Comparison of ENCODE assay signal across 8 cellular contexts in genomic region chr5:56415356-56415765, GRCh38.
A peak's percentile ranks its signal among the peaks of the same experiment; 100 is the strongest.
DNase-seq lines count a peak whose midpoint lies in the region; ATAC-seq and TF ChIP-seq lines count a peak whose summit lies in the region.

No MANE protein-coding gene starts in this region.

- intact Hi-C loops in heart left ventricle (cut with DNase I), result no loop called here
- intact Hi-C loops in thyroid gland (cut with DNase I), result no loop called here

- no peaks in the 10 kb centered on the region for H3K27me3 ChIP-seq in heart left ventricle
- no peaks in the 10 kb centered on the region for H3K27me3 ChIP-seq in thyroid gland

- no peak for TF ChIP-seq POLR2A in heart left ventricle (IDR thresholded peaks at IDR 0.05)
- TF ChIP-seq POLR2A in thyroid gland (IDR thresholded peaks at IDR 0.05), result peak in 1 of 2 donors; percentile 4

- peak; percentile 13 for DNase-seq in RPMI7951 (ENCODE audit: low read depth)
- DNase-seq in heart left ventricle, result peak in 4 of 5 donors; percentile 48 to 79 (median 64)
- peak in 1 of 2 donors; percentile 23 for DNase-seq in thyroid gland
- no peak for DNase-seq in HPDE6-E6E7 (ENCODE audit: extremely low spot score)
- no peak for DNase-seq in activated gamma-delta T cell (lab: John Stamatoyannopoulos, UW)
- DNase-seq in NCI-H128 (lab: John Stamatoyannopoulos, UW; ENCODE audit: unreplicated experiment), result no peak

- H3K4me3 ChIP-seq in heart left ventricle (no peak overlapping the region), thyroid gland (replicated peaks in 1 of 3) (no peak overlapping the region)

- ATAC-seq in GM18870 (IDR thresholded peaks at IDR 0.05; ENCODE audit: unreplicated experiment), result peak; percentile 74
- ATAC-seq in HG02970 (IDR thresholded peaks at IDR 0.05; ENCODE audit: low FRiP score, unreplicated experiment), result peak; percentile 59
- ATAC-seq in heart left ventricle, result peak; percentile 16 to 92 (median 80)

- H3K36me3 ChIP-seq in heart left ventricle (no peaks in the 10 kb centered on the region), thyroid gland (no peaks in the 10 kb centered on the region)

- H3K9me3 ChIP-seq in heart left ventricle (peaks cover 0 to 19% (median 11%) of the 10 kb centered on the region in 12 donors), thyroid gland (no peaks in the 10 kb centered on the region)

- H3K4me1 ChIP-seq in heart left ventricle (peaks cover 0 to 58% (median 11%) of the 10 kb centered on the region in 12 donors), thyroid gland (peaks cover 12 to 29% of the 10 kb centered on the region in 2 donors)

- 65 to 86% (median 78%) methylated on average over 3 of the region's 3 CpGs for WGBS in heart left ventricle, 4 donors
- WGBS in thyroid gland, 2 donors, result 76 to 87% methylated on average over 3 of the region's 3 CpGs

- H3K27ac ChIP-seq in heart left ventricle (peak overlapping the region in 6 of 12 donors; percentile 21 to 95 (median 54)), thyroid gland (peak overlapping the region; percentile 4 to 51 (median 15))

- TF ChIP-seq CTCF in heart left ventricle (IDR thresholded peaks at IDR 0.05), result no peak
- no peak for TF ChIP-seq CTCF in thyroid gland (IDR thresholded peaks at IDR 0.05)

Comparison
In these comparisons a context has a peak if more than half of its experiments do, and no peak if none do; other contexts are left out.
1. DNase-seq: peak in RPMI7951 (single experiment) and heart left ventricle (4 of 5); none in HPDE6-E6E7 (single experiment), activated gamma-delta T cell (single experiment) and NCI-H128 (single experiment).
2. Peak in every context shown above with its lines, with median percentiles within 50 percentile points of each other: ATAC-seq.